Comparison of ENCODE assay signal across 9 cellular contexts in the genomic region with DNA sequence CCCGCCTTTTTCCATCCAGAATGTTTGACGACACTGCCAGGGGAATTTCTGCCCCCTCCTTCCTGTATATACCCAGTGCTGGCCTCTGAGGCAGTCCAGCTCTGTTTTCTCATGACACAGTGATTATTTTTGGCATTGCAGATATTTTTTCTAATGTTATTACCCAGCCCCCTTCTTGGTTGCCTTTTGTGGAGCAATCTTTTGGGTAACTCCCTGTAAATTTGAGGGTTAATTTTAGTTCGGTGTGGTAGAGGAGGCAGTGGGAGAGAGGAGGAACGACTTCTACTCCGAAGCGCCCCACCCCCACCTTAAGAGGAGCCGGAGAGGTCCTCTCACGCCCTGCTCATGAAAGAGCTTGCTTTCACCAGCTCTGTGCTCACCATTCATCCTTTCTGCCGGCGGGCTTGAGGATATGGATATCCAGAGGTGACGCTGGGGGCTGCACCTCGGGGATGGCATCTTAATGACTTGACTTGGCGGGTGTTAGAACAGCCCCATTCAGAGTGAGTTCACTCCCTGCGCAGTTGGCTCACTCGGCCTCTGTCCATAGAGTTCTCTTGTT. TPM values are rescaled to one million over a fixed set of nuclear protein-coding genes. Genes with fewer than 3 reads are reported as not detected.
DNase-seq lines count a peak whose midpoint lies in the region; ATAC-seq and TF ChIP-seq lines count a peak whose summit lies in the region.
"Had no signal": no experiment of that assay in that cellular context is flagged by ENCODE, and none has a peak within 500 bp of the region (broad histone marks: within the 10 kb centered on the region; RNA-seq: fewer than 3 reads in every experiment).

No MANE protein-coding gene starts in this region.

- DNase-seq in osteocyte (ENCODE audit: extremely low spot score, unreplicated experiment) (no peak), NCI-H146 treated with DMSO at 0.1 percent for 48 hours (lab: John Stamatoyannopoulos, UW; ENCODE audit: unreplicated experiment) (no peak), NCI-H748 (lab: John Stamatoyannopoulos, UW; ENCODE audit: unreplicated experiment) (no peak)
- DNase-seq: activated naive CD8-positive, alpha-beta T cell treated with anti-CD3 and anti-CD28 coated beads, Interleukin-2, amount 50 U/mL, for 24 hours had no signal

- peak overlapping the region; percentile 8 to 73 (median 48); a peak in 19 of 22 replicates for H3K27ac ChIP-seq in BLaER1 treated with 17β-estradiol and CSF1 and Interleukin-3, amounts not matched to agents 10 nM and 100 nM
- H3K27ac ChIP-seq in gastroesophageal sphincter: peak overlapping the region; percentile 43 to 83 (median 76)

- H3K9me3 Mint-ChIP-seq in osteocyte (ENCODE audit: unreplicated experiment): no peaks in the 10 kb centered on the region
- H3K9me3 Mint-ChIP-seq: activated naive CD8-positive, alpha-beta T cell treated with anti-CD3 and anti-CD28 coated beads, Interleukin-2, amount 50 U/mL, for 24 hours had no signal

- no peaks in the 10 kb centered on the region for H3K36me3 ChIP-seq in BLaER1 treated with 17β-estradiol and CSF1 and Interleukin-3, amounts not matched to agents 10 nM and 100 nM
- no peaks in the 10 kb centered on the region for H3K36me3 ChIP-seq in gastroesophageal sphincter

- H3K27me3 Mint-ChIP-seq in osteocyte (ENCODE audit: unreplicated experiment): no peaks in the 10 kb centered on the region
- H3K27me3 Mint-ChIP-seq: activated naive CD8-positive, alpha-beta T cell treated with anti-CD3 and anti-CD28 coated beads, Interleukin-2, amount 50 U/mL, for 24 hours had no signal

- H3K27ac Mint-ChIP-seq in osteocyte (ENCODE audit: unreplicated experiment): peak overlapping the region; percentile 96
- H3K27ac Mint-ChIP-seq: activated naive CD8-positive, alpha-beta T cell treated with anti-CD3 and anti-CD28 coated beads, Interleukin-2, amount 50 U/mL, for 24 hours had no signal

- peak overlapping the region; percentile 66 to 88 (median 84) for H3K4me2 ChIP-seq in BLaER1 treated with 17β-estradiol and CSF1 and Interleukin-3, amounts not matched to agents 10 nM and 100 nM

- TF ChIP-seq CTCF in gastroesophageal sphincter (IDR thresholded peaks at IDR 0.05): no peak
- no peak for TF ChIP-seq CTCF in osteocyte (IDR thresholded peaks at IDR 0.05)

- TF ChIP-seq EP300 in gastroesophageal sphincter (IDR thresholded peaks at IDR 0.05): no peak

- peak overlapping the region in 8 of 11 experiments; percentile 13 to 62 (median 34); a peak in 9 of 22 replicates for H3K9ac ChIP-seq in BLaER1 treated with 17β-estradiol and CSF1 and Interleukin-3, amounts not matched to agents 10 nM and 100 nM

- no peaks in the 10 kb centered on the region for H3K36me3 Mint-ChIP-seq in osteocyte (ENCODE audit: unreplicated experiment)

- ATAC-seq in SK-N-SH treated with all-trans-retinoic acid at 6 μM for 48 hours: peak; percentile 6; the same call in 2 of the 3 replicates
- ATAC-seq in gastroesophageal sphincter: peak; percentile 24
- ATAC-seq in HG02642 (IDR thresholded peaks at IDR 0.05; ENCODE audit: poor library complexity, unreplicated experiment): no peak
- no peak for ATAC-seq in GM21447 (IDR thresholded peaks at IDR 0.05; ENCODE audit: unreplicated experiment)
- ATAC-seq: activated naive CD8-positive, alpha-beta T cell treated with anti-CD3 and anti-CD28 coated beads, Interleukin-2, amount 50 U/mL, for 24 hours had no signal

- no peak for TF ChIP-seq POLR2A in gastroesophageal sphincter (IDR thresholded peaks at IDR 0.05)

- H3K9me3 ChIP-seq in BLaER1 treated with 17β-estradiol and CSF1 and Interleukin-3, amounts not matched to agents 10 nM and 100 nM (replicated peaks in 1 of 11): no peaks in the 10 kb centered on the region
- no peaks in the 10 kb centered on the region for H3K9me3 ChIP-seq in gastroesophageal sphincter

- H3K4me1 Mint-ChIP-seq in osteocyte (ENCODE audit: unreplicated experiment): peaks cover 61% of the 10 kb centered on the region

- H3K27me3 ChIP-seq in BLaER1 treated with 17β-estradiol and CSF1 and Interleukin-3, amounts not matched to agents 10 nM and 100 nM: peaks cover 0 to 5% (median 0%) of the 10 kb centered on the region in 11 experiments; a peak in 1 of 22 replicates
- H3K27me3 ChIP-seq in gastroesophageal sphincter: no peaks in the 10 kb centered on the region

- 13 to 16% methylated on average over 5 to 7 of the region's 15 CpGs for WGBS in gastroesophageal sphincter (ENCODE audit: low coverage in 1 of 2), 2 donors

- peak overlapping the region in 3 of 10 experiments; percentile 12 to 23 (median 18); a peak in 3 of 20 replicates for H3K4me3 ChIP-seq in BLaER1 treated with 17β-estradiol and CSF1 and Interleukin-3, amounts not matched to agents 10 nM and 100 nM
- H3K4me3 ChIP-seq in gastroesophageal sphincter: peak overlapping the region; percentile 22 to 32

- peaks cover 0 to 100% (median 0%) of the 10 kb centered on the region in 11 experiments; a peak in 4 of 22 replicates for H4K20me1 ChIP-seq in BLaER1 treated with 17β-estradiol and CSF1 and Interleukin-3, amounts not matched to agents 10 nM and 100 nM

- H3K4me3 Mint-ChIP-seq in osteocyte (ENCODE audit: unreplicated experiment): peak overlapping the region; percentile 46
- H3K4me3 Mint-ChIP-seq: activated naive CD8-positive, alpha-beta T cell treated with anti-CD3 and anti-CD28 coated beads, Interleukin-2, amount 50 U/mL, for 24 hours had no signal

- peaks cover 82 to 92% (median 86%) of the 10 kb centered on the region in 10 experiments for H3K4me1 ChIP-seq in BLaER1 treated with 17β-estradiol and CSF1 and Interleukin-3, amounts not matched to agents 10 nM and 100 nM
- peaks cover 0 to 100% (median 26%) of the 10 kb centered on the region in 3 donors for H3K4me1 ChIP-seq in gastroesophageal sphincter

TF ChIP-seq in SK-N-SH treated with all-trans-retinoic acid at 6 μM for 48 hours, 23 proteins besides CTCF, POLR2A, EP300 and RAD21 (continues in another document):
- peak; percentile 55; the same call in 1 of the 2 replicates for TF ChIP-seq ZFP3 (CRISPR knock-in tag; IDR thresholded peaks at IDR 0.05)
- no peak for TF ChIP-seq BACH2 (CRISPR knock-in tag; IDR thresholded peaks at IDR 0.05; ENCODE audit: borderline replicate concordance)
- TF ChIP-seq, protein P1, sequence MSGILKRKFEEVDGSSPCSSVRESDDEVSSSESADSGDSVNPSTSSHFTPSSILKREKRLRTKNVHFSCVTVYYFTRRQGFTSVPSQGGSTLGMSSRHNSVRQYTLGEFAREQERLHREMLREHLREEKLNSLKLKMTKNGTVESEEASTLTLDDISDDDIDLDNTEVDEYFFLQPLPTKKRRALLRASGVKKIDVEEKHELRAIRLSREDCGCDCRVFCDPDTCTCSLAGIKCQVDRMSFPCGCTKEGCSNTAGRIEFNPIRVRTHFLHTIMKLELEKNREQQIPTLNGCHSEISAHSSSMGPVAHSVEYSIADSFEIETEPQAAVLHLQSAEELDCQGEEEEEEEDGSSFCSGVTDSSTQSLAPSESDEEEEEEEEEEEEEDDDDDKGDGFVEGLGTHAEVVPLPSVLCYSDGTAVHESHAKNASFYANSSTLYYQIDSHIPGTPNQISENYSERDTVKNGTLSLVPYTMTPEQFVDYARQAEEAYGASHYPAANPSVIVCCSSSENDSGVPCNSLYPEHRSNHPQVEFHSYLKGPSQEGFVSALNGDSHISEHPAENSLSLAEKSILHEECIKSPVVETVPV (CRISPR knock-in tag; IDR thresholded peaks at IDR 0.05): no peak
- TF ChIP-seq ISL1 (CRISPR knock-in tag; IDR thresholded peaks at IDR 0.05): peak; percentile 18; the same call in 1 of the 2 replicates
- no peak for TF ChIP-seq TOX (CRISPR knock-in tag; IDR thresholded peaks at IDR 0.05; ENCODE audit: borderline replicate concordance)
- no peak for TF ChIP-seq CSDC2 (CRISPR knock-in tag; IDR thresholded peaks at IDR 0.05)
- TF ChIP-seq, protein P2, sequence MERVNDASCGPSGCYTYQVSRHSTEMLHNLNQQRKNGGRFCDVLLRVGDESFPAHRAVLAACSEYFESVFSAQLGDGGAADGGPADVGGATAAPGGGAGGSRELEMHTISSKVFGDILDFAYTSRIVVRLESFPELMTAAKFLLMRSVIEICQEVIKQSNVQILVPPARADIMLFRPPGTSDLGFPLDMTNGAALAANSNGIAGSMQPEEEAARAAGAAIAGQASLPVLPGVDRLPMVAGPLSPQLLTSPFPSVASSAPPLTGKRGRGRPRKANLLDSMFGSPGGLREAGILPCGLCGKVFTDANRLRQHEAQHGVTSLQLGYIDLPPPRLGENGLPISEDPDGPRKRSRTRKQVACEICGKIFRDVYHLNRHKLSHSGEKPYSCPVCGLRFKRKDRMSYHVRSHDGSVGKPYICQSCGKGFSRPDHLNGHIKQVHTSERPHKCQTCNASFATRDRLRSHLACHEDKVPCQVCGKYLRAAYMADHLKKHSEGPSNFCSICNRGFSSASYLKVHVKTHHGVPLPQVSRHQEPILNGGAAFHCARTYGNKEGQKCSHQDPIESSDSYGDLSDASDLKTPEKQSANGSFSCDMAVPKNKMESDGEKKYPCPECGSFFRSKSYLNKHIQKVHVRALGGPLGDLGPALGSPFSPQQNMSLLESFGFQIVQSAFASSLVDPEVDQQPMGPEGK (CRISPR knock-in tag; IDR thresholded peaks at IDR 0.05; ENCODE audit: borderline replicate concordance): peak; percentile 8; the same call in 1 of the 2 replicates
- TF ChIP-seq PPARA (CRISPR knock-in tag; IDR thresholded peaks at IDR 0.05; ENCODE audit: borderline replicate concordance): no peak
- TF ChIP-seq SNAI2 (CRISPR knock-in tag; IDR thresholded peaks at IDR 0.05): no peak
- TF ChIP-seq, protein P3, sequence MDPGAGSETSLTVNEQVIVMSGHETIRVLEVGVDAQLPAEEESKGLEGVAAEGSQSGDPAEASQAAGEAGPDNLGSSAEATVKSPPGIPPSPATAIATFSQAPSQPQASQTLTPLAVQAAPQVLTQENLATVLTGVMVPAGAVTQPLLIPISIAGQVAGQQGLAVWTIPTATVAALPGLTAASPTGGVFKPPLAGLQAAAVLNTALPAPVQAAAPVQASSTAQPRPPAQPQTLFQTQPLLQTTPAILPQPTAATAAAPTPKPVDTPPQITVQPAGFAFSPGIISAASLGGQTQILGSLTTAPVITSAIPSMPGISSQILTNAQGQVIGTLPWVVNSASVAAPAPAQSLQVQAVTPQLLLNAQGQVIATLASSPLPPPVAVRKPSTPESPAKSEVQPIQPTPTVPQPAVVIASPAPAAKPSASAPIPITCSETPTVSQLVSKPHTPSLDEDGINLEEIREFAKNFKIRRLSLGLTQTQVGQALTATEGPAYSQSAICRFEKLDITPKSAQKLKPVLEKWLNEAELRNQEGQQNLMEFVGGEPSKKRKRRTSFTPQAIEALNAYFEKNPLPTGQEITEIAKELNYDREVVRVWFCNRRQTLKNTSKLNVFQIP (CRISPR knock-in tag; IDR thresholded peaks at IDR 0.05; ENCODE audit: borderline replicate concordance, low read depth): 0 out of 2 replicates have a peak, but pooled peaks have one; percentile 19
- no peak for TF ChIP-seq ZFP30 (CRISPR knock-in tag; IDR thresholded peaks at IDR 0.05)
- no peak for TF ChIP-seq RARB (CRISPR knock-in tag; IDR thresholded peaks at IDR 0.05)
- peak; percentile 29; the same call in 1 of the 2 replicates for TF ChIP-seq TCF4 (CRISPR knock-in tag; IDR thresholded peaks at IDR 0.05; ENCODE audit: borderline replicate concordance)

RNA-seq across cellular contexts. Expression of a gene that starts 38.3 kb away (rescaled TPM):
- total RNA-seq in gastroesophageal sphincter: 100 to 1,000 TPM; 101 to 152 (median 131) TPM
- 11.0 and 14.1 TPM in 2 replicates for total RNA-seq in osteocyte

Comparison
In these comparisons a context has a peak if more than half of its experiments do, and no peak if none do; other contexts are left out.
1. ATAC-seq: peak in SK-N-SH treated with all-trans-retinoic acid at 6 μM for 48 hours (single experiment) and gastroesophageal sphincter (single experiment); none in HG02642 (single experiment) and GM21447 (single experiment).